ENCODE assay signal across 1 cellular context in genomic region chr18:69945220-69946114, GRCh38.
TF ChIP-seq lines count a peak whose summit lies in the region.

No MANE protein-coding gene starts in this region.

TF ChIP-seq in GM23338, 12 proteins besides CTCF, POLR2A, EP300 and RAD21 (continued from another document):
- TF ChIP-seq ZNF462 (CRISPR knock-in tag; IDR thresholded peaks at IDR 0.05) (no peak), NANOG (IDR thresholded peaks at IDR 0.05; ENCODE audit: borderline replicate concordance) (no peak), ZNF114 (CRISPR knock-in tag; IDR thresholded peaks at IDR 0.05) (no peak), JUNB (IDR thresholded peaks at IDR 0.05; ENCODE audit: unreplicated experiment) (no peak), STAT1 (IDR thresholded peaks at IDR 0.05; ENCODE audit: unreplicated experiment) (no peak), ZNF331 (CRISPR knock-in tag; IDR thresholded peaks at IDR 0.05; ENCODE audit: low read depth) (no peak), EZH2 (IDR thresholded peaks at IDR 0.05; ENCODE audit: low read depth, unreplicated experiment) (no peak), ETS1 (IDR thresholded peaks at IDR 0.05) (no peak), REST (IDR thresholded peaks at IDR 0.05; ENCODE audit: unreplicated experiment) (no peak), EZH2phosphoT487 (IDR thresholded peaks at IDR 0.05; ENCODE audit: unreplicated experiment) (no peak), CREB1 (CRISPR knock-in tag; IDR thresholded peaks at IDR 0.05; ENCODE audit: low read depth) (no peak)
